In genomic region chrX:7927259-7928167, GRCh38 we compare ENCODE assay signal across 8 cellular contexts. TPM values are rescaled to one million over a fixed set of nuclear protein-coding genes. Genes with fewer than 3 reads are reported as not detected.
DNase-seq lines count a peak whose midpoint lies in the region; ATAC-seq and TF ChIP-seq lines count a peak whose summit lies in the region.

Gene PNPLA4, minus strand, starts transcription at chrX:7927413. Its CDS starts 1,294 bp downstream, at chrX:7926119.

- H3K4me3 Mint-ChIP-seq in activated CD4-positive, alpha-beta T cell treated with anti-CD3 and anti-CD28 coated beads, Interleukin-2, amount 10 ng/mL, durations not matched to agents 7 days and 5 days: peak within 1 kb of the TSS; percentile 88

- H3K27ac Mint-ChIP-seq in activated CD4-positive, alpha-beta T cell treated with anti-CD3 and anti-CD28 coated beads, Interleukin-2, amount 10 ng/mL, durations not matched to agents 7 days and 5 days: peak within 1 kb of the TSS; percentile 96

- peak within 1 kb of the TSS; percentile 68 for H3K4me3 ChIP-seq in GM12864 (ENCODE audit: low read depth, low read length)
- H3K4me3 ChIP-seq in coronary artery: peak within 1 kb of the TSS; percentile 69

- peak; percentile 34 for TF ChIP-seq CTCF in GM12864 (IDR thresholded peaks at IDR 0.05; ENCODE audit: low read depth, low read length, missing control alignments)
- no peak for TF ChIP-seq CTCF in coronary artery (IDR thresholded peaks at IDR 0.05)

- H3K27me3 Mint-ChIP-seq in activated CD4-positive, alpha-beta T cell treated with anti-CD3 and anti-CD28 coated beads, Interleukin-2, amount 10 ng/mL, durations not matched to agents 7 days and 5 days: no peaks in the 10 kb centered on the region

- H3K4me1 Mint-ChIP-seq in activated CD4-positive, alpha-beta T cell treated with anti-CD3 and anti-CD28 coated beads, Interleukin-2, amount 10 ng/mL, durations not matched to agents 7 days and 5 days: peaks cover 22% of the 10 kb centered on the region

- POLR2A ChIA-PET in activated CD4-positive, alpha-beta T cell treated with anti-CD3 and anti-CD28 coated beads, Interleukin-2, amount 10 ng/mL, durations not matched to agents 7 days and 5 days (lab: Charles Lee): no interaction called here

- DNase-seq in GM12864 (ENCODE audit: low read depth) (peak; percentile 68), NCI-H2081 treated with DMSO at 0.1 percent for 48 hours (lab: John Stamatoyannopoulos, UW) (peak; percentile 60), coronary artery (ENCODE audit: low spot score) (peak; percentile 76), left lobe of liver (ENCODE audit: low spot score) (peak; percentile 87), NCI-H748 (lab: John Stamatoyannopoulos, UW; ENCODE audit: unreplicated experiment) (no peak)
- DNase-seq in activated CD4-positive, alpha-beta T cell treated with anti-CD3 and anti-CD28 coated beads, Interleukin-2, amount 10 ng/mL, durations not matched to agents 7 days and 5 days: peak; percentile 81
- DNase-seq in stimulated activated CD4-positive, alpha-beta T cell treated with anti-CD3 and anti-CD28 coated beads, Interleukin-2, amount 100 ng/mL, for 24 hours: peak; percentile 80 to 81

- CTCF ChIA-PET in activated CD4-positive, alpha-beta T cell treated with anti-CD3 and anti-CD28 coated beads, Interleukin-2, amount 10 ng/mL, durations not matched to agents 7 days and 5 days (lab: Charles Lee): no interaction called here

- H3K9me3 Mint-ChIP-seq in activated CD4-positive, alpha-beta T cell treated with anti-CD3 and anti-CD28 coated beads, Interleukin-2, amount 10 ng/mL, durations not matched to agents 7 days and 5 days: no peaks in the 10 kb centered on the region

- ATAC-seq in HG02610 (IDR thresholded peaks at IDR 0.05; ENCODE audit: unreplicated experiment) (peak; percentile 94), left lobe of liver (peak; percentile 93)

- H3K36me3 Mint-ChIP-seq in activated CD4-positive, alpha-beta T cell treated with anti-CD3 and anti-CD28 coated beads, Interleukin-2, amount 10 ng/mL, durations not matched to agents 7 days and 5 days (ENCODE audit: low read depth): peaks cover 1% of the 10 kb centered on the region

- H3K27ac ChIP-seq in coronary artery: peak within 1 kb of the TSS; percentile 54 to 62

RNA-seq across cellular contexts. Expression of gene PNPLA4, which starts in this region (rescaled TPM):
- total RNA-seq in activated CD4-positive, alpha-beta T cell treated with anti-CD3 and anti-CD28 coated beads, Interleukin-2, amount 10 ng/mL, durations not matched to agents 7 days and 5 days: 1 to 10 TPM; 5.9 to 6.1 TPM
- total RNA-seq in left lobe of liver: 15.6 TPM
